ENCODE assay signal across 24 cellular contexts in the genomic region with DNA sequence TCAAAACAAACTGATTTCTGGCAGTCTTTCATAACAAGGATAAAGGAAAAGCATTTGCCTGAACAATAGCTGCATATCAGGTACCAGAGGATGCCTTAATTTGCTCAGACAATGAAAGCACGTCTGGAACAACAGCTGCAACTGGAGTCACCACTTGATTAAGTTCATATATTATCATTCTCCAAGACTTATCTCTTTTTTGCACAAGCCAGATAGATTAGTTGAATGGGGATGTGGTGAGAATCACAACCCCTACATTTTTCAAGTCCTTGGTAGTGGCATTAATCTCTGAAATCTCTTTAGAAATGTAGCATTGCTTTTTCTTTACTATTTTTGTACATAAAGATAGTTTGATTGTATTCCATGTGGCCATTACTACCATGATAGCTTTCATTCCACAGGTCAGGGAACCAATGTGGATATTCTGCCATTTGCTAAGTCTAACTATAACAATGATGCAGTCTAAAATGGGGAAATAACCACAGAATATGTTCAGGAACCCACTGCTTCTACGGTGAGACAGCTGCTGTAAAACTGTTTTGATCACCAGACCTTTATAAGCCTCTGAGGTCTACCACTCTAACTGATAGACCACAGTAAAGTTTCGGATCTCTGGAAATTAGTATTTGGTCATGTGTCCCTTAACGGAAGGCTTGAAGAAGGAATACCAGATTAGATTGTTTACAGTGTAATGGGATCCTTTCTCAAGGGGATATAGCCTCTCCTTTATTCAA.
"Had no signal": no experiment of that assay in that cellular context is flagged by ENCODE, and none has a peak within 500 bp of the region (broad histone marks: within the 10 kb centered on the region; RNA-seq: fewer than 3 reads in every experiment).

No MANE protein-coding gene starts in this region.

- H3K4me3 ChIP-seq: adrenal gland, ascending aorta, cardiac muscle cell, colonic mucosa, esophagus squamous epithelium, heart right ventricle, right lobe of liver, skin epidermis, uterus had no signal

- H3K36me3 ChIP-seq: adrenal gland, ascending aorta, cardiac muscle cell, colonic mucosa, esophagus squamous epithelium, heart right ventricle, neutrophil, right lobe of liver, uterus had no signal

- H3K9me3 ChIP-seq: adrenal gland, ascending aorta, colonic mucosa, esophagus squamous epithelium, neutrophil, right lobe of liver, uterus had no signal

- DNase-seq: activated CD4-positive, alpha-beta T cell treated with anti-CD3 and anti-CD28 coated beads for 36 hours; activated CD4-positive, CD25-positive, alpha-beta regulatory T cell; activated effector memory CD4-positive, alpha-beta T cell treated with Interleukin-2 at 50 U/mL for 16 hours; activated naive CD4-positive, alpha-beta T cell treated with Interleukin-2 at 50 U/mL for 16 hours; activated T-cell treated with anti-CD3 and anti-CD28 coated beads for 4 hours; adrenal gland; cerebellar nuclear complex; colonic mucosa; effector CD8-positive, alpha-beta T cell; esophagus squamous epithelium; foreskin melanocyte; heart right ventricle; naive B cell; nephron progenitor cell; right lobe of liver; stimulated activated CD4-positive, alpha-beta T cell treated with anti-CD3 and anti-CD28 coated beads, Interleukin-12 subunit alpha, Interleukin-12 subunit beta, amount 100 ng/mL, for 4 hours; stimulated activated CD4-positive, alpha-beta T cell treated with anti-CD3 and anti-CD28 coated beads, Interleukin-4, amount 100 ng/mL, for 1 hour; uterus had no signal

- ATAC-seq: activated CD4-positive, alpha-beta T cell treated with anti-CD3 and anti-CD28 coated beads for 36 hours; heart right ventricle; right lobe of liver; stimulated activated effector memory CD8-positive, alpha-beta T cell treated with anti-CD3 and anti-CD28 coated beads, Interleukin-12 subunit alpha, Interleukin-12 subunit beta, amount 100 ng/mL, for 72 hours had no signal

- H3K27ac ChIP-seq: adrenal gland, ascending aorta, cardiac muscle cell, colonic mucosa, epithelial cell of prostate, esophagus squamous epithelium, heart right ventricle, neutrophil, right lobe of liver, skin epidermis, uterus had no signal

- H3K4me1 ChIP-seq: adrenal gland, ascending aorta, colonic mucosa, esophagus squamous epithelium, heart right ventricle, right lobe of liver, uterus had no signal

- H3K27me3 ChIP-seq: adrenal gland, ascending aorta, cardiac muscle cell, colonic mucosa, esophagus squamous epithelium, heart right ventricle, neutrophil, right lobe of liver, uterus had no signal
